ENCODE assay signal across 13 cellular contexts in genomic region chr2:33791625-33792024, GRCh38.
A peak's percentile ranks its signal among the peaks of the same experiment; 100 is the strongest.
DNase-seq lines count a peak whose midpoint lies in the region; ATAC-seq and TF ChIP-seq lines count a peak whose summit lies in the region.
"Had no signal": no experiment of that assay in that cellular context is flagged by ENCODE, and none has a peak within 500 bp of the region (broad histone marks: within the 10 kb centered on the region; RNA-seq: fewer than 3 reads in every experiment).

No MANE protein-coding gene starts in this region.

- intact Hi-C loops in upper lobe of right lung (cut with DNase I): no loop called here

- peaks cover 29% of the 10 kb centered on the region for H3K4me1 ChIP-seq in GM23248 (ENCODE audit: insufficient read depth)
- H3K4me1 ChIP-seq in upper lobe of right lung: no peaks in the 10 kb centered on the region
- H3K4me1 ChIP-seq: HAP-1, heart right ventricle, prostate gland, SJSA1 had no signal

- peak; percentile 89 for DNase-seq in GM23248
- peak; percentile 45 for DNase-seq in T1000 (lab: John Stamatoyannopoulos, UW)
- DNase-seq in fibroblast of the conjunctiva (ENCODE audit: low read depth): peak; percentile 66
- no peak for DNase-seq in upper lobe of right lung
- DNase-seq in central memory CD4-positive, alpha-beta T cell: no peak
- no peak for DNase-seq in CD1c-positive myeloid dendritic cell (ENCODE audit: extremely low spot score)
- DNase-seq in GM19238 (ENCODE audit: insufficient read length, low spot score): no peak
- DNase-seq: activated CD4-positive, alpha-beta memory T cell treated with anti-CD3 and anti-CD28 coated beads, Interleukin-2, amount 10 ng/mL, durations not matched to agents 7 days and 5 days; effector CD8-positive, alpha-beta T cell; heart right ventricle had no signal

- no peaks in the 10 kb centered on the region for H3K9me2 ChIP-seq in GM23248 (ENCODE audit: insufficient read depth)

- no peak overlapping the region for H3K27ac ChIP-seq in GM23248
- no peak overlapping the region for H3K27ac ChIP-seq in upper lobe of right lung
- H3K27ac ChIP-seq: heart right ventricle, prostate gland, SJSA1 had no signal

- no peak overlapping the region for H3K9ac ChIP-seq in GM23248

- peaks cover 7% of the 10 kb centered on the region; the same call in 1 of the 2 replicates for H3F3A ChIP-seq in GM23248 (ENCODE audit: insufficient read depth)

- ATAC-seq in upper lobe of right lung: peak; percentile 79

- H3K4me2 ChIP-seq in GM23248 (ENCODE audit: unreplicated experiment): no peak overlapping the region

- H3K4me3 ChIP-seq in GM23248: no peak overlapping the region
- H3K4me3 ChIP-seq in upper lobe of right lung: no peak overlapping the region
- H3K4me3 ChIP-seq: HAP-1, heart right ventricle, prostate gland, SJSA1 had no signal

- H3K9me3 ChIP-seq in GM23248 (ENCODE audit: low read depth) (no peaks in the 10 kb centered on the region), upper lobe of right lung (no peaks in the 10 kb centered on the region)
- H3K9me3 ChIP-seq: HAP-1, heart right ventricle, prostate gland, SJSA1 had no signal

- H3K79me2 ChIP-seq in GM23248 (ENCODE audit: insufficient read depth): no peaks in the 10 kb centered on the region

- no peaks in the 10 kb centered on the region for H3K36me3 ChIP-seq in GM23248 (ENCODE audit: low read depth)
- H3K36me3 ChIP-seq in upper lobe of right lung: no peaks in the 10 kb centered on the region
- H3K36me3 ChIP-seq: HAP-1, heart right ventricle, prostate gland, SJSA1 had no signal

- H4K20me1 ChIP-seq in GM23248 (ENCODE audit: insufficient read depth): no peaks in the 10 kb centered on the region

- in situ Hi-C loops in GM23248 (cut with MboI): no loop called here

- 8 to 19% methylated on average over 3 of the region's 3 CpGs for WGBS in GM23248 (ENCODE audit: low coverage in 1 of 2, low lambda C conversion rate in 2 of 2, missing lambda C conversion rate in 2 of 2), 2 experiments

- no peak overlapping the region for H2AFZ ChIP-seq in GM23248

- H3K27me3 ChIP-seq in GM23248 (replicated peaks; ENCODE audit: insufficient read depth) (no peaks in the 10 kb centered on the region), upper lobe of right lung (no peaks in the 10 kb centered on the region)
- H3K27me3 ChIP-seq: heart right ventricle, SJSA1 had no signal

- no peak for TF ChIP-seq CTCF in upper lobe of right lung (IDR thresholded peaks at IDR 0.05)

Comparison
In these comparisons a context has a peak if more than half of its experiments do, and no peak if none do; other contexts are left out.
1. DNase-seq: peak in GM23248 (single experiment), T1000 (single experiment) and fibroblast of the conjunctiva (single experiment); none in upper lobe of right lung (single experiment), central memory CD4-positive, alpha-beta T cell (single experiment), CD1c-positive myeloid dendritic cell (single experiment) and GM19238 (single experiment).